In the genomic region with DNA sequence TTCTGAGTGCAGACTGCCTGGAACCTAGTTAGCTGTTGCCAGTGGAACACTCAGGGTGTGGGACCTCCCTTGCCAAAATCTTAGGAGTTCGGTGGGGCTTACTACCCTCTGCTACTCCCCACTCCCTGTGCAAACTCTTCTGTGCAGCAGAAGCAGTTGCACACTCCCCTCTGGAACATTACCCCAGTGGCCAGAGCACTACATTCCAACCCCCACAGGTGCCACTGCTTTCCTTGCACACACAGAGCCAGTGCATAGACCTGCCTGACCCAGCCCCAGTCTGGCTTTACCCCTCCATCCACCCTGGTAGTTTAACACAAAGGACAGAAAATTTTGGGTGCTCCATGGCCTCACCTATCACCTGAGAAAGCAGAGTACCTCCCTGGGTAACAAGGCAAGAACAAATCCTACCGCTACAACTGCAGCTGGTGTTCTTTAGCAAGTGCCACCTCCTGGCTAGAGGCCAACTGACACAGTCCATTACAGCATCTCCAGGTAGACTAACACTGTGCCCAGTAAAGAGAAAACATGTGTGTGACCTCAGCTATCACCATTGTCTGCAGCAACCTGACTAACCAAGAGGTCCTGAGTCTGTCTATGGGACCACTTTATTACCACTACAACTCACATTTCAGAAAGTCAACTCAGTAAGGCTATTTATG, we compare ENCODE assay signal across 2 cellular contexts.
TF ChIP-seq lines count a peak whose summit lies in the region.

No MANE protein-coding gene starts in this region.

TF ChIP-seq in GM23338, 12 proteins besides CTCF, POLR2A, EP300 and RAD21 (continued from another document):
- TF ChIP-seq, protein P1, sequence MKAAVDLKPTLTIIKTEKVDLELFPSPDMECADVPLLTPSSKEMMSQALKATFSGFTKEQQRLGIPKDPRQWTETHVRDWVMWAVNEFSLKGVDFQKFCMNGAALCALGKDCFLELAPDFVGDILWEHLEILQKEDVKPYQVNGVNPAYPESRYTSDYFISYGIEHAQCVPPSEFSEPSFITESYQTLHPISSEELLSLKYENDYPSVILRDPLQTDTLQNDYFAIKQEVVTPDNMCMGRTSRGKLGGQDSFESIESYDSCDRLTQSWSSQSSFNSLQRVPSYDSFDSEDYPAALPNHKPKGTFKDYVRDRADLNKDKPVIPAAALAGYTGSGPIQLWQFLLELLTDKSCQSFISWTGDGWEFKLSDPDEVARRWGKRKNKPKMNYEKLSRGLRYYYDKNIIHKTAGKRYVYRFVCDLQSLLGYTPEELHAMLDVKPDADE (IDR thresholded peaks at IDR 0.05) = no peak
- TF ChIP-seq, protein P2, sequence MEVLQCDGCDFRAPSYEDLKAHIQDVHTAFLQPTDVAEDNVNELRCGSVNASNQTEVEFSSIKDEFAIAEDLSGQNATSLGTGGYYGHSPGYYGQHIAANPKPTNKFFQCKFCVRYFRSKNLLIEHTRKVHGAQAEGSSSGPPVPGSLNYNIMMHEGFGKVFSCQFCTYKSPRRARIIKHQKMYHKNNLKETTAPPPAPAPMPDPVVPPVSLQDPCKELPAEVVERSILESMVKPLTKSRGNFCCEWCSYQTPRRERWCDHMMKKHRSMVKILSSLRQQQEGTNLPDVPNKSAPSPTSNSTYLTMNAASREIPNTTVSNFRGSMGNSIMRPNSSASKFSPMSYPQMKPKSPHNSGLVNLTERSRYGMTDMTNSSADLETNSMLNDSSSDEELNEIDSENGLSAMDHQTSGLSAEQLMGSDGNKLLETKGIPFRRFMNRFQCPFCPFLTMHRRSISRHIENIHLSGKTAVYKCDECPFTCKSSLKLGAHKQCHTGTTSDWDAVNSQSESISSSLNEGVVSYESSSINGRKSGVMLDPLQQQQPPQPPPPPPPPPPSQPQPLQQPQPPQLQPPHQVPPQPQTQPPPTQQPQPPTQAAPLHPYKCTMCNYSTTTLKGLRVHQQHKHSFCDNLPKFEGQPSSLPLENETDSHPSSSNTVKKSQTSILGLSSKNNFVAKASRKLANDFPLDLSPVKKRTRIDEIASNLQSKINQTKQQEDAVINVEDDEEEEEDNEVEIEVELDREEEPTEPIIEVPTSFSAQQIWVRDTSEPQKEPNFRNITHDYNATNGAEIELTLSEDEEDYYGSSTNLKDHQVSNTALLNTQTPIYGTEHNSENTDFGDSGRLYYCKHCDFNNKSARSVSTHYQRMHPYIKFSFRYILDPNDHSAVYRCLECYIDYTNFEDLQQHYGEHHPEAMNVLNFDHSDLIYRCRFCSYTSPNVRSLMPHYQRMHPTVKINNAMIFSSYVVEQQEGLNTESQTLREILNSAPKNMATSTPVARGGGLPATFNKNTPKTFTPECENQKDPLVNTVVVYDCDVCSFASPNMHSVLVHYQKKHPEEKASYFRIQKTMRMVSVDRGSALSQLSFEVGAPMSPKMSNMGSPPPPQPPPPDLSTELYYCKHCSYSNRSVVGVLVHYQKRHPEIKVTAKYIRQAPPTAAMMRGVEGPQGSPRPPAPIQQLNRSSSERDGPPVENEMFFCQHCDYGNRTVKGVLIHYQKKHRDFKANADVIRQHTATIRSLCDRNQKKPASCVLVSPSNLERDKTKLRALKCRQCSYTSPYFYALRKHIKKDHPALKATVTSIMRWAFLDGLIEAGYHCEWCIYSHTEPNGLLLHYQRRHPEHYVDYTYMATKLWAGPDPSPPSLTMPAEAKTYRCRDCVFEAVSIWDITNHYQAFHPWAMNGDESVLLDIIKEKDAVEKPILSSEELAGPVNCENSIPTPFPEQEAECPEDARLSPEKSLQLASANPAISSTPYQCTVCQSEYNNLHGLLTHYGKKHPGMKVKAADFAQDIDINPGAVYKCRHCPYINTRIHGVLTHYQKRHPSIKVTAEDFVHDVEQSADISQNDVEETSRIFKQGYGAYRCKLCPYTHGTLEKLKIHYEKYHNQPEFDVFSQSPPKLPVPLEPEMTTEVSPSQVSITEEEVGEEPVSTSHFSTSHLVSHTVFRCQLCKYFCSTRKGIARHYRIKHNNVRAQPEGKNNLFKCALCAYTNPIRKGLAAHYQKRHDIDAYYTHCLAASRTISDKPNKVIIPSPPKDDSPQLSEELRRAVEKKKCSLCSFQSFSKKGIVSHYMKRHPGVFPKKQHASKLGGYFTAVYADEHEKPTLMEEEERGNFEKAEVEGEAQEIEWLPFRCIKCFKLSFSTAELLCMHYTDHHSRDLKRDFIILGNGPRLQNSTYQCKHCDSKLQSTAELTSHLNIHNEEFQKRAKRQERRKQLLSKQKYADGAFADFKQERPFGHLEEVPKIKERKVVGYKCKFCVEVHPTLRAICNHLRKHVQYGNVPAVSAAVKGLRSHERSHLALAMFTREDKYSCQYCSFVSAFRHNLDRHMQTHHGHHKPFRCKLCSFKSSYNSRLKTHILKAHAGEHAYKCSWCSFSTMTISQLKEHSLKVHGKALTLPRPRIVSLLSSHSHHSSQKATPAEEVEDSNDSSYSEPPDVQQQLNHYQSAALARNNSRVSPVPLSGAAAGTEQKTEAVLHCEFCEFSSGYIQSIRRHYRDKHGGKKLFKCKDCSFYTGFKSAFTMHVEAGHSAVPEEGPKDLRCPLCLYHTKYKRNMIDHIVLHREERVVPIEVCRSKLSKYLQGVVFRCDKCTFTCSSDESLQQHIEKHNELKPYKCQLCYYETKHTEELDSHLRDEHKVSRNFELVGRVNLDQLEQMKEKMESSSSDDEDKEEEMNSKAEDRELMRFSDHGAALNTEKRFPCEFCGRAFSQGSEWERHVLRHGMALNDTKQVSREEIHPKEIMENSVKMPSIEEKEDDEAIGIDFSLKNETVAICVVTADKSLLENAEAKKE (CRISPR knock-in tag; IDR thresholded peaks at IDR 0.05) = no peak
- no peak for TF ChIP-seq CREB1 (CRISPR knock-in tag; IDR thresholded peaks at IDR 0.05; ENCODE audit: low read depth)

TF ChIP-seq in HEK293T, 16 proteins besides CTCF, POLR2A, EP300 and RAD21 (continued from another document):
- TF ChIP-seq, protein P3, sequence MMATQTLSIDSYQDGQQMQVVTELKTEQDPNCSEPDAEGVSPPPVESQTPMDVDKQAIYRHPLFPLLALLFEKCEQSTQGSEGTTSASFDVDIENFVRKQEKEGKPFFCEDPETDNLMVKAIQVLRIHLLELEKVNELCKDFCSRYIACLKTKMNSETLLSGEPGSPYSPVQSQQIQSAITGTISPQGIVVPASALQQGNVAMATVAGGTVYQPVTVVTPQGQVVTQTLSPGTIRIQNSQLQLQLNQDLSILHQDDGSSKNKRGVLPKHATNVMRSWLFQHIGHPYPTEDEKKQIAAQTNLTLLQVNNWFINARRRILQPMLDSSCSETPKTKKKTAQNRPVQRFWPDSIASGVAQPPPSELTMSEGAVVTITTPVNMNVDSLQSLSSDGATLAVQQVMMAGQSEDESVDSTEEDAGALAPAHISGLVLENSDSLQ (IDR thresholded peaks at IDR 0.05) = no peak
- TF ChIP-seq FOXK2 (IDR thresholded peaks at IDR 0.05) = no peak
- no peak for TF ChIP-seq ARNT (IDR thresholded peaks at IDR 0.05)
- no peak for TF ChIP-seq CTBP1 (IDR thresholded peaks at IDR 0.05; ENCODE audit: borderline replicate concordance)
- no peak for TF ChIP-seq FOXA1 (IDR thresholded peaks at IDR 0.05)
- no peak for TF ChIP-seq HDGF (IDR thresholded peaks at IDR 0.05; ENCODE audit: borderline replicate concordance)
TF ChIP-seq in HEK293T: peak in this region for 0.
